ENCODE assay signal across 10 cellular contexts in the genomic region with DNA sequence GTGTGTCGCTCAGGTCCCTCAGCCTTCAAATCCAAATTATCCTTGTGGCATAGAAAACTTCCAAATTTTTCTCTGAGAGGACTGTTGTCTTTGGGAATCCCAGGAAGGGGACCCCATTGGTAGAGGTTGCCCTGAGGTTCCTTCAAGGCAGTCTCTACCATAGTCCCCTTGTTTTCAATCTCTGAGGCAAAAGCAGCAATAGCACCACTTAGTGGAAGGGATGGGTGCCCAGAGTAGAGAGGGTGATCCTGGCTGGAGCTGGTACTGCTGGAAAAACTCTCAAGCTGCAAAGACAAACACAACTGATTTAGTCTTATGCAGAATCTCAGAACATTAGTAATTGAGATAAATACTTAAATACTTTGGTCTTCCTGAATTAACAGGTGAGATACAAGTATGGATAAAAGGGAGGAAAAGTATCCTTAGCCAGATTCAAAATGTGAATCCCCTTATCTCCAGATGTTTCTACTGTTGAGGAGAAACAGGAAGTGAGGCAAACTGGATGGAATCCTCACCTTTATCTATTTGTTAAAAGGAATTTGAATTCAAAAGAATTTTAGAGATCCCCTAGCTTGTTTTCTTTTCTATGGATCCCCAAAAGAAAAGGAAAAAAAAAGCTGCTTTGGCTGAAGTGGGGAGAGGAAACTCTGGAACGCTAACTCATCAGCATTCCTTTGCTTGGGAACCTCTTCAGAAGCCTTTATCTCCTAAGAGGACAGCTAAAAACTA. TPM values are rescaled to one million over a fixed set of nuclear protein-coding genes. Genes with fewer than 3 reads are reported as not detected.
DNase-seq lines count a peak whose midpoint lies in the region; ATAC-seq and TF ChIP-seq lines count a peak whose summit lies in the region.
"Had no signal": no experiment of that assay in that cellular context is flagged by ENCODE, and none has a peak within 500 bp of the region (broad histone marks: within the 10 kb centered on the region; RNA-seq: fewer than 3 reads in every experiment).

No MANE protein-coding gene starts in this region.

- peaks cover 2% of the 10 kb centered on the region for H3K27me3 Mint-ChIP-seq in neural progenitor cell (ENCODE audit: insufficient read depth, low read depth)

- H3K27me3 ChIP-seq in GM06990 (replicated peaks; ENCODE audit: control insufficient read depth, insufficient read depth, low read length) (no peaks in the 10 kb centered on the region), dorsolateral prefrontal cortex (no peaks in the 10 kb centered on the region), neural progenitor cell (no peaks in the 10 kb centered on the region)

- peaks cover 44% of the 10 kb centered on the region for H3K36me3 Mint-ChIP-seq in neural progenitor cell

- no peak overlapping the region for H3K4me3 Mint-ChIP-seq in neural progenitor cell

- H3K4me3 ChIP-seq in GM06990 (replicated peaks; ENCODE audit: low read depth, low read length) (no peak overlapping the region), dorsolateral prefrontal cortex (no peak overlapping the region), neural progenitor cell (no peak overlapping the region)
- H3K4me3 ChIP-seq: HAP-1 had no signal

- H3K9ac ChIP-seq in neural progenitor cell: no peak overlapping the region

- peak; percentile 35 for TF ChIP-seq CTCF in GM06990 (IDR thresholded peaks at IDR 0.05; ENCODE audit: insufficient read depth, low read length, poor library complexity, severe bottlenecking)
- peak in 33 of 56 donors; percentile 12 to 54 (median 31) for TF ChIP-seq CTCF in dorsolateral prefrontal cortex (IDR thresholded peaks at IDR 0.05 in 54 of 56, conservative IDR thresholded peaks at IDR 0.05 in 2 of 56; ENCODE audit: low read depth in 1 of 56, partially characterized antibody in 56 of 56)
- TF ChIP-seq CTCF in neural progenitor cell (IDR thresholded peaks at IDR 0.05): peak; percentile 46

- H2AFZ ChIP-seq in neural progenitor cell (replicated peaks): no peak overlapping the region

- H3K36me3 ChIP-seq in GM06990 (ENCODE audit: control insufficient read depth, insufficient read depth, low read length) (peaks cover 24% of the 10 kb centered on the region), neural progenitor cell (no peaks in the 10 kb centered on the region)

- H3K9me3 Mint-ChIP-seq in neural progenitor cell: no peaks in the 10 kb centered on the region

- H3K27ac ChIP-seq in dorsolateral prefrontal cortex (peak overlapping the region in 1 of 59 donors; percentile 22), neural progenitor cell (no peak overlapping the region)

- no peak for ATAC-seq in HG02970 (IDR thresholded peaks at IDR 0.05; ENCODE audit: low FRiP score, unreplicated experiment)

- no peak overlapping the region for H3K27ac Mint-ChIP-seq in neural progenitor cell

- no peaks in the 10 kb centered on the region for H3K4me1 Mint-ChIP-seq in neural progenitor cell

- H3K9me3 ChIP-seq in neural progenitor cell (ENCODE audit: low read depth): no peaks in the 10 kb centered on the region
- H3K9me3 ChIP-seq: HAP-1 had no signal

- H3K4me2 ChIP-seq in neural progenitor cell: no peak overlapping the region

- DNase-seq in GM06990 (ENCODE audit: extremely low read depth, insufficient read length) (no peak), M059J (ENCODE audit: low read depth) (peak; percentile 16), dorsolateral prefrontal cortex (no peak), neural progenitor cell (ENCODE audit: low spot score) (peak; percentile 31), nucleus accumbens (lab: John Stamatoyannopoulos, UW) (no peak), NK-92 (lab: John Stamatoyannopoulos, UW; ENCODE audit: unreplicated experiment) (no peak)
- DNase-seq: effector memory CD4-positive, alpha-beta T cell had no signal

- intact Hi-C loops in dorsolateral prefrontal cortex (cut with DNase I): loop anchor here in 1 of 2 donors (5.0 kb wide), 1 partner anchor 109 kb away; no protein-coding TSS in a partner anchor

- no peaks in the 10 kb centered on the region for H4K20me1 ChIP-seq in neural progenitor cell (ENCODE audit: low read depth)

- H3F3A ChIP-seq in neural progenitor cell (ENCODE audit: low read depth): no peaks in the 10 kb centered on the region

- no peaks in the 10 kb centered on the region for H3K4me1 ChIP-seq in neural progenitor cell
- H3K4me1 ChIP-seq: HAP-1 had no signal

- H3K79me2 ChIP-seq in neural progenitor cell (ENCODE audit: low read depth): no peaks in the 10 kb centered on the region

RNA-seq across cellular contexts. Expression of gene ZNF318, which starts 13.4 kb away (rescaled TPM):
- 8.4 and 10.9 TPM in 2 replicates for total RNA-seq in M059J (2014; rRNA removed; shearing (Covaris generic))
- 10 to 100 TPM; 27.9 to 56.2 (median 41.8) TPM for total RNA-seq in dorsolateral prefrontal cortex
- total RNA-seq in neural progenitor cell (ENCODE audit: low replicate concordance): 17.6 TPM in 2 replicates

RNA-seq across cellular contexts. Expression of gene CRIP3, which starts 47.4 kb away (rescaled TPM):
- total RNA-seq in M059J (2014; rRNA removed; shearing (Covaris generic)): not detected in 2 replicates
- total RNA-seq in dorsolateral prefrontal cortex (10 to 100 TPM in 115 of 120 experiments, 1 to 10 TPM in 5; 7.1 to 34.3 (median 17.5) TPM), neural progenitor cell (ENCODE audit: low replicate concordance) (21.3 and 35.4 TPM in 2 replicates)
- total RNA-seq: T-helper 1 cell treated with Interleukin-12 subunit alpha and Interleukin-12 subunit beta and Interleukin-4 antibody, amounts not matched to agents 30 ng/mL and 1 ng/mL, for 36 hours had no signal

RNA-seq across cellular contexts. Expression of gene SLC22A7, which starts 58.0 kb away (rescaled TPM):
- not detected in 2 replicates for total RNA-seq in M059J (2014; rRNA removed; shearing (Covaris generic))
- total RNA-seq in dorsolateral prefrontal cortex (1 to 10 TPM in 20 of 120 experiments, under 1 TPM in 62, not detected in 38; 0.16 to 2.8 (median 0.70) TPM), neural progenitor cell (ENCODE audit: low replicate concordance) (not detected in 2 replicates)
- total RNA-seq: T-helper 1 cell treated with Interleukin-12 subunit alpha and Interleukin-12 subunit beta and Interleukin-4 antibody, amounts not matched to agents 30 ng/mL and 1 ng/mL, for 36 hours had no signal

Comparison
In these comparisons a context has a peak if more than half of its experiments do, and no peak if none do; other contexts are left out.
1. DNase-seq: peak in M059J (single experiment) and neural progenitor cell (single experiment); none in GM06990 (single experiment), dorsolateral prefrontal cortex (0 of 10), nucleus accumbens (0 of 56) and NK-92 (single experiment).
2. Peak in every context shown above with its lines, with median percentiles within 50 percentile points of each other: CTCF ChIP-seq.